In genomic region chr10:70272925-70273316, GRCh38 we compare ENCODE assay signal across 8 cellular contexts. TPM values are rescaled to one million over a fixed set of nuclear protein-coding genes. Genes with fewer than 3 reads are reported as not detected.
DNase-seq lines count a peak whose midpoint lies in the region; ATAC-seq and TF ChIP-seq lines count a peak whose summit lies in the region.

No MANE protein-coding gene starts in this region.

- no peaks in the 10 kb centered on the region for H3K9me3 Mint-ChIP-seq in osteocyte (ENCODE audit: unreplicated experiment)

- H3K4me3 ChIP-seq in choroid plexus epithelial cell (ENCODE audit: low read depth, low read length), result no peak overlapping the region

- H3K27me3 Mint-ChIP-seq in osteocyte (ENCODE audit: unreplicated experiment), result no peaks in the 10 kb centered on the region

- TF ChIP-seq CTCF in choroid plexus epithelial cell (conservative IDR thresholded peaks at IDR 0.05; ENCODE audit: low read depth, low read length), result peak; percentile 56
- TF ChIP-seq CTCF in osteocyte (IDR thresholded peaks at IDR 0.05), result peak; percentile 46

- H3K27ac Mint-ChIP-seq in osteocyte (ENCODE audit: unreplicated experiment), result no peak overlapping the region

- no peaks in the 10 kb centered on the region for H3K36me3 Mint-ChIP-seq in osteocyte (ENCODE audit: unreplicated experiment)

- no peak overlapping the region for H3K4me3 Mint-ChIP-seq in osteocyte (ENCODE audit: unreplicated experiment)

- ATAC-seq in GM21390 (IDR thresholded peaks at IDR 0.05; ENCODE audit: unreplicated experiment), result peak; percentile 71

- H3K4me1 Mint-ChIP-seq in osteocyte (ENCODE audit: unreplicated experiment), result no peaks in the 10 kb centered on the region

- DNase-seq in EL (peak; percentile 23), M059J (ENCODE audit: low read depth) (peak; percentile 37), choroid plexus epithelial cell (ENCODE audit: low read depth) (peak; percentile 59), osteocyte (ENCODE audit: extremely low spot score, unreplicated experiment) (no peak), NCI-H748 treated with DMSO at 0.1 percent for 48 hours (lab: John Stamatoyannopoulos, UW) (no peak), cortex of kidney (lab: John Stamatoyannopoulos, UW) (no peak), NCI-H1092 (lab: John Stamatoyannopoulos, UW) (no peak)

RNA-seq across cellular contexts. Expression of gene NPFFR1, which starts 10.9 kb away (rescaled TPM):
- not detected in 2 replicates for total RNA-seq in M059J (2014; rRNA removed; shearing (Covaris generic))
- total RNA-seq in osteocyte, result not detected in 2 replicates

RNA-seq across cellular contexts. Expression of gene PPA1, which starts 39.7 kb away (rescaled TPM):
- total RNA-seq in M059J (2014; rRNA removed; shearing (Covaris generic)), result 143 and 186 TPM in 2 replicates
- 59.8 and 60.4 TPM in 2 replicates for total RNA-seq in osteocyte

Comparison
In these comparisons a context has a peak if more than half of its experiments do, and no peak if none do; other contexts are left out.
1. DNase-seq: peak in EL (single experiment), M059J (single experiment) and choroid plexus epithelial cell (single experiment); none in osteocyte (single experiment), NCI-H748 treated with DMSO at 0.1 percent for 48 hours (single experiment), cortex of kidney (single experiment) and NCI-H1092 (single experiment).